8 cellular contexts compared by ENCODE assay signal in the genomic region with DNA sequence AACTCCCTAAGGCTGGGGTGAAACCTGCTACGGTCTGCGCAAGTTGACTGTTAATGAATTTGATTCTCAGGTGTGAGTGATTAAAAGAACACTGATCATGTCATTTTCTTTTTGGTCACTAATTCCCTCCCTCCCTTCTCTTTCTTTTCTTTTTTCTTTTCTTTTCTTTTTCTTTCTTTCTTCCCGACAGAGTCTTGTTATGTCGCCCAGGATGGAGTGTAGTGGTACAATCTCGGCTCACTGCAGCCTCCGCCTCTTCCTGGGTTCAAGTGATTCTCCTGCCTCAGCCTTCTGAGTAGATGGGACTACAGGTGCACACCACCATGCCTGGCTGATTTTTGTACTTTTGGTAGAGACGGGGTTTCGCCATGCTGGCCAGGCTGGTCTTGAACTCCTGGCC. TPM values are rescaled to one million over a fixed set of nuclear protein-coding genes. Genes with fewer than 3 reads are reported as not detected.
DNase-seq lines count a peak whose midpoint lies in the region; ATAC-seq and TF ChIP-seq lines count a peak whose summit lies in the region.

No MANE protein-coding gene starts in this region.

- H3K9me3 ChIP-seq in AG04450 (ENCODE audit: control insufficient read depth, insufficient read depth, low read length), result no peaks in the 10 kb centered on the region
- H3K9me3 ChIP-seq in KOPT-K1 (ENCODE audit: insufficient read depth, low read length, poor library complexity, severe bottlenecking), result no peaks in the 10 kb centered on the region

- peak overlapping the region; percentile 98 for H3K27ac Mint-ChIP-seq in central memory CD8-positive, alpha-beta T cell (ENCODE audit: low read depth)
- peak overlapping the region; percentile 95 for H3K27ac Mint-ChIP-seq in natural killer cell

- intact Hi-C loops in natural killer cell (cut with micrococcal nuclease), result loop anchor here (1.0 to 10.0 kb wide), 6 partner anchors 22 to 1808 kb away; partner anchors contain the start of gene ZFAND5

- no peaks in the 10 kb centered on the region for H3K9me3 Mint-ChIP-seq in central memory CD8-positive, alpha-beta T cell
- no peaks in the 10 kb centered on the region for H3K9me3 Mint-ChIP-seq in natural killer cell

- no peaks in the 10 kb centered on the region for H3K36me3 ChIP-seq in KOPT-K1 (ENCODE audit: insufficient read depth, low read length)

- POLR2A ChIA-PET in AG04450 (lab: Yijun Ruan, JAX), result no interaction called here

- no peak for TF ChIP-seq CTCF in AG04450 (IDR thresholded peaks at IDR 0.05; ENCODE audit: low read depth, low read length)
- TF ChIP-seq CTCF in natural killer cell (IDR thresholded peaks at IDR 0.05), result no peak

- ATAC-seq in central memory CD8-positive, alpha-beta T cell (replicated peaks; ENCODE audit: extremely low read depth, poor library complexity, severe bottlenecking), result no peak
- ATAC-seq in natural killer cell, result no peak

- peaks cover 46% of the 10 kb centered on the region for H3K36me3 Mint-ChIP-seq in central memory CD8-positive, alpha-beta T cell (ENCODE audit: insufficient read depth)
- H3K36me3 Mint-ChIP-seq in natural killer cell, result no peaks in the 10 kb centered on the region

- CTCF ChIA-PET in AG04450 (lab: Charles Lee), result interaction anchor here (0.6 to 1.8 kb wide), 2 partner anchors 11 to 47 kb away, joined by 3 to 11 read pairs; no protein-coding TSS in a partner anchor

- peaks cover 46% of the 10 kb centered on the region for H3K4me1 Mint-ChIP-seq in central memory CD8-positive, alpha-beta T cell
- H3K4me1 Mint-ChIP-seq in natural killer cell, result peaks cover 57 to 71% of the 10 kb centered on the region in 2 donors

- no peak overlapping the region for H3K27ac ChIP-seq in AG04450 (ENCODE audit: low read depth, low read length)
- peak overlapping the region; percentile 77 for H3K27ac ChIP-seq in KOPT-K1 (ENCODE audit: low read depth, low read length, poor library complexity, severe bottlenecking)

- no peaks in the 10 kb centered on the region for H3K27me3 Mint-ChIP-seq in central memory CD8-positive, alpha-beta T cell
- H3K27me3 Mint-ChIP-seq in natural killer cell (ENCODE audit: low read depth in 2 of 2), result no peaks in the 10 kb centered on the region

- no peaks in the 10 kb centered on the region for H3K27me3 ChIP-seq in AG04450 (ENCODE audit: control insufficient read depth, insufficient read depth, low read length)

- H3K4me3 Mint-ChIP-seq in central memory CD8-positive, alpha-beta T cell, result peak overlapping the region; percentile 89
- H3K4me3 Mint-ChIP-seq in natural killer cell, result peak overlapping the region; percentile 99

- peak overlapping the region; percentile 72 for H3K4me3 ChIP-seq in AG04450 (ENCODE audit: low read depth, low read length)

- DNase-seq in AG04450 (ENCODE audit: low read depth, low spot score), result no peak
- DNase-seq in central memory CD8-positive, alpha-beta T cell (ENCODE audit: low spot score in 2 of 2), result no peak
- DNase-seq in natural killer cell, result no peak
- DNase-seq in NOMO-1 treated with dmso at 0.1 percent for 144 hours (lab: John Stamatoyannopoulos, UW; ENCODE audit: unreplicated experiment), result no peak
- no peak for DNase-seq in NOMO-1 (lab: John Stamatoyannopoulos, UW; ENCODE audit: unreplicated experiment in 2 of 2)
- DNase-seq in NCI-H82 treated with DMSO at 0.1 percent for 48 hours (lab: John Stamatoyannopoulos, UW; ENCODE audit: unreplicated experiment), result no peak
- DNase-seq in DMS53 treated with DMSO at 0.1 percent for 48 hours (lab: John Stamatoyannopoulos, UW; ENCODE audit: unreplicated experiment), result no peak

RNA-seq across cellular contexts. Expression of gene ANXA1, which starts 2.6 kb away (rescaled TPM):
- 425 and 596 TPM in 2 replicates for polyA plus RNA-seq in AG04450 (2011; rRNA removed)
- polyA minus RNA-seq in AG04450 (2011; rRNA and poly(A)+ RNA removed), result 136 and 158 TPM in 2 replicates
- 1,000 to 10,000 TPM in 1 of 3 donors, 100 to 1,000 TPM in 2; 362 to 1,065 (median 419) TPM for total RNA-seq in natural killer cell
